Comparison of ENCODE assay signal across 15 cellular contexts in genomic region chr12:121290410-121290809, GRCh38. TPM values are rescaled to one million over a fixed set of nuclear protein-coding genes. Genes with fewer than 3 reads are reported as not detected.
DNase-seq lines count a peak whose midpoint lies in the region; ATAC-seq and TF ChIP-seq lines count a peak whose summit lies in the region.
"Had no signal": no experiment of that assay in that cellular context is flagged by ENCODE, and none has a peak within 500 bp of the region (broad histone marks: within the 10 kb centered on the region; RNA-seq: fewer than 3 reads in every experiment).

No MANE protein-coding gene starts in this region.

- no peak overlapping the region for H2AK5ac ChIP-seq in mesendoderm (ENCODE audit: low read length)

- H3K79me2 ChIP-seq in mesendoderm (ENCODE audit: control insufficient read depth, insufficient read depth, low read length) = peaks cover 76% of the 10 kb centered on the region

- H3K4ac ChIP-seq in mesendoderm (ENCODE audit: low read depth, low read length) = peak overlapping the region; percentile 47

- H3K36me3 Mint-ChIP-seq in CD14-positive monocyte (peaks cover 29 to 46% of the 10 kb centered on the region in 2 donors), immature natural killer cell (peaks cover 0 to 5% (median 0%) of the 10 kb centered on the region in 3 donors)

- H3K36me3 ChIP-seq in HEK293 (ENCODE audit: control insufficient read depth in 2 of 2, insufficient read depth in 1 of 2, low read length in 2 of 2) (peaks cover 5 to 18% of the 10 kb centered on the region in 2 experiments; a peak in 2 of 3 replicates), mesendoderm (ENCODE audit: control insufficient read depth, insufficient read depth, low read length) (no peaks in the 10 kb centered on the region), subcutaneous abdominal adipose tissue (ENCODE audit: control insufficient read depth in 5 of 5, insufficient read depth in 5 of 5, low read length in 5 of 5) (peaks cover 0 to 10% (median 0%) of the 10 kb centered on the region in 5 donors), upper lobe of left lung (peaks cover 0 to 12% (median 0%) of the 10 kb centered on the region in 4 donors)

- H3K4me3 ChIP-seq in HEK293 (ENCODE audit: low read depth, low read length) (no peak overlapping the region), mesendoderm (ENCODE audit: low read length) (no peak overlapping the region), subcutaneous abdominal adipose tissue (ENCODE audit: low read depth in 1 of 5, low read length in 5 of 5) (no peak overlapping the region), upper lobe of left lung (no peak overlapping the region)
- H3K4me3 ChIP-seq: GM23338 had no signal

- no peak for TF ChIP-seq EP300 in upper lobe of left lung (IDR thresholded peaks at IDR 0.05)

- DNase-seq in CD14-positive monocyte (ENCODE audit: low spot score) = no peak
- no peak for DNase-seq in mesendoderm
- DNase-seq in G401 (ENCODE audit: low spot score) = no peak
- DNase-seq in immature natural killer cell = no peak
- no peak for DNase-seq in upper lobe of left lung
- DNase-seq: ACHN; BE2C; Caco-2; CD4-positive, alpha-beta T cell; GDM1; HCEC 1CT; HFFc6 had no signal

- 0 out of 2 replicates have a peak, but pooled peaks cover 5% of the 10 kb centered on the region for H3K4me1 ChIP-seq in HEK293 (ENCODE audit: control insufficient read depth, insufficient read depth, low read length)
- peaks cover 20% of the 10 kb centered on the region for H3K4me1 ChIP-seq in mesendoderm (ENCODE audit: control insufficient read depth, low read depth, low read length)
- peaks cover 2 to 68% (median 59%) of the 10 kb centered on the region in 5 donors for H3K4me1 ChIP-seq in subcutaneous abdominal adipose tissue (ENCODE audit: control insufficient read depth in 5 of 5, insufficient read depth in 5 of 5, low read length in 5 of 5)
- H3K4me1 ChIP-seq in upper lobe of left lung = peaks cover 22 to 39% (median 30%) of the 10 kb centered on the region in 4 donors
- H3K4me1 ChIP-seq: BE2C, Caco-2 had no signal

- no peaks in the 10 kb centered on the region for H3K9me3 ChIP-seq in HEK293 (ENCODE audit: control insufficient read depth, insufficient read depth, low read depth, low read length)
- no peaks in the 10 kb centered on the region for H3K9me3 ChIP-seq in subcutaneous abdominal adipose tissue (ENCODE audit: control insufficient read depth in 5 of 5, low read length in 5 of 5)
- H3K9me3 ChIP-seq in upper lobe of left lung = no peaks in the 10 kb centered on the region
- H3K9me3 ChIP-seq: BE2C, Caco-2 had no signal

- no peak overlapping the region for H3K23ac ChIP-seq in mesendoderm (ENCODE audit: low read length)

- H3K18ac ChIP-seq in mesendoderm (ENCODE audit: low read length) = no peak overlapping the region

- peaks cover 23% of the 10 kb centered on the region for H3K79me1 ChIP-seq in mesendoderm (ENCODE audit: low read length)

- H3K27ac ChIP-seq in HEK293 (ENCODE audit: extremely low read depth, low read depth, low read length) (no peak overlapping the region), mesendoderm (ENCODE audit: low read depth, low read length) (no peak overlapping the region), subcutaneous abdominal adipose tissue (ENCODE audit: low read depth, low read length) (peak overlapping the region; percentile 78), upper lobe of left lung (peak overlapping the region in 1 of 4 donors; percentile 32)

- no peak for TF ChIP-seq POLR2A in upper lobe of left lung (IDR thresholded peaks at IDR 0.05)

- H3K4me2 ChIP-seq in mesendoderm (ENCODE audit: low read length) = no peak overlapping the region
- H3K4me2 ChIP-seq: GM23338 had no signal

- no peak overlapping the region for H4K8ac ChIP-seq in mesendoderm (ENCODE audit: low read depth, low read length)

- H3K4me3 Mint-ChIP-seq in CD14-positive monocyte = no peak overlapping the region
- H3K4me3 Mint-ChIP-seq in immature natural killer cell = no peak overlapping the region
- H3K4me3 Mint-ChIP-seq: CD4-positive, alpha-beta T cell; GM23338; HFFc6 had no signal

- TF ChIP-seq CTCF in CD14-positive monocyte (IDR thresholded peaks at IDR 0.05) = no peak
- TF ChIP-seq CTCF in HEK293 (tag by site-specific recombination; IDR thresholded peaks at IDR 0.05) = no peak
- no peak for TF ChIP-seq CTCF in upper lobe of left lung (IDR thresholded peaks at IDR 0.05)

- H3K4me1 Mint-ChIP-seq in CD14-positive monocyte = peaks cover 93% of the 10 kb centered on the region
- peaks cover 6 to 7% of the 10 kb centered on the region in 2 donors for H3K4me1 Mint-ChIP-seq in immature natural killer cell

- in situ Hi-C loops in G401 (cut with HindIII; ENCODE audit: low sequenced_read_pairs) = no loop called here

- POLR2A ChIA-PET in HEK293 (lab: Yijun Ruan, JAX) = no interaction called here

- no peak for ATAC-seq in upper lobe of left lung (ENCODE audit: low FRiP score in 2 of 2)
- ATAC-seq: GM23338 had no signal

- H4K5ac ChIP-seq in mesendoderm (ENCODE audit: low read length) = no peak overlapping the region

- no peak overlapping the region for H2BK5ac ChIP-seq in mesendoderm (ENCODE audit: low read length)

- no CpG with 5 or more reads among the region's 5 CpGs for WGBS in mesendoderm (ENCODE audit: extremely low coverage, insufficient coverage, low lambda C conversion rate)
- WGBS in upper lobe of left lung, 2 donors = 98% methylated on average over 5 of the region's 5 CpGs

- intact Hi-C loops in CD14-positive monocyte (cut with micrococcal nuclease) = no loop called here

- H3K27me3 Mint-ChIP-seq in CD14-positive monocyte (ENCODE audit: low read depth in 3 of 3) = peaks cover 0 to 2% (median 1%) of the 10 kb centered on the region in 3 donors
- no peaks in the 10 kb centered on the region for H3K27me3 Mint-ChIP-seq in immature natural killer cell (ENCODE audit: low read depth in 3 of 3)
- H3K27me3 Mint-ChIP-seq: CD4-positive, alpha-beta T cell had no signal

- no peak overlapping the region for H3K56ac ChIP-seq in mesendoderm (ENCODE audit: low read length)

- H3K9me3 Mint-ChIP-seq in CD14-positive monocyte = no peaks in the 10 kb centered on the region
- H3K9me3 Mint-ChIP-seq in immature natural killer cell = no peaks in the 10 kb centered on the region
- H3K9me3 Mint-ChIP-seq: CD4-positive, alpha-beta T cell; GM23338; HFFc6 had no signal

- CTCF ChIA-PET in HEK293 (lab: Yijun Ruan, JAX) = interaction anchor here (0.7 kb wide), 1 partner anchor 152 kb away, joined by 5 read pairs; no protein-coding TSS in a partner anchor

- no peak overlapping the region for H3K9ac ChIP-seq in mesendoderm (ENCODE audit: low read length)
- no peak overlapping the region for H3K9ac ChIP-seq in subcutaneous abdominal adipose tissue (ENCODE audit: low read length in 5 of 5)

- H3K27me3 ChIP-seq in mesendoderm (ENCODE audit: insufficient read depth, low read length, poor library complexity) = no peaks in the 10 kb centered on the region
- H3K27me3 ChIP-seq in subcutaneous abdominal adipose tissue (ENCODE audit: control insufficient read depth in 5 of 5, insufficient read depth in 4 of 5, low read length in 5 of 5) = no peaks in the 10 kb centered on the region
- no peaks in the 10 kb centered on the region for H3K27me3 ChIP-seq in upper lobe of left lung
- H3K27me3 ChIP-seq: BE2C had no signal

- H2BK15ac ChIP-seq in mesendoderm (replicated peaks; ENCODE audit: low read depth) = no peak overlapping the region

- no peak overlapping the region for H2BK120ac ChIP-seq in mesendoderm (ENCODE audit: low read depth, low read length)

- H3K27ac Mint-ChIP-seq in CD14-positive monocyte (peak overlapping the region in 6 of 7 donors; percentile 17 to 97 (median 86)), immature natural killer cell (no peak overlapping the region)
- H3K27ac Mint-ChIP-seq: CD4-positive, alpha-beta T cell; GM23338; HFFc6 had no signal

TF ChIP-seq in HEK293, 187 proteins besides CTCF, POLR2A, EP300 and RAD21:
- TF ChIP-seq HOXA7 (CRISPR knock-in tag; IDR thresholded peaks at IDR 0.05; ENCODE audit: borderline replicate concordance) (no peak), ZNF121 (tag by site-specific recombination; IDR thresholded peaks at IDR 0.05) (peak; percentile 96)

RNA-seq across cellular contexts. Expression of gene CAMKK2, which starts 6.1 kb away (rescaled TPM):
- polyA plus RNA-seq in CD14-positive monocyte (10 to 100 TPM; 55.6 to 71.0 TPM), immature natural killer cell (10 to 100 TPM in 2 of 3 donors, 1 to 10 TPM in 1; 8.0 to 20.3 (median 12.6) TPM)
- polyA plus RNA-seq in mesendoderm (2013, experiment 1 of 2) = 38.0 TPM
- 35.8 TPM for polyA plus RNA-seq in mesendoderm (2013, experiment 2 of 2)
- 22.5 and 27.2 TPM in 2 replicates for total RNA-seq in G401 (2014; rRNA removed; shearing (Covaris generic))
- 10 to 100 TPM; 27.7 to 63.9 (median 41.7) TPM for total RNA-seq in upper lobe of left lung

Comparison
In these comparisons a context has a peak if more than half of its experiments do, and no peak if none do; other contexts are left out.
1. H3K27ac Mint-ChIP-seq: peak in CD14-positive monocyte (6 of 7); none in immature natural killer cell (0 of 6).